ENCODE assay signal across 21 cellular contexts in genomic region chr10:58740620-58741369, GRCh38.
"Had no signal": no experiment of that assay in that cellular context is flagged by ENCODE, and none has a peak within 500 bp of the region (broad histone marks: within the 10 kb centered on the region; RNA-seq: fewer than 3 reads in every experiment).

No MANE protein-coding gene starts in this region.

- H3K27me3 ChIP-seq: body of pancreas, dorsolateral prefrontal cortex, heart left ventricle, neutrophil, transverse colon, vagina had no signal

- H3K36me3 ChIP-seq: heart left ventricle, lower lobe of right lung, neutrophil, transverse colon, vagina had no signal

- DNase-seq: activated B cell treated with CpG ODN at 0.5 μM for 24 hours; activated CD4-positive, alpha-beta memory T cell treated with anti-CD3 and anti-CD28 coated beads, Interleukin-2, amount 10 ng/mL, durations not matched to agents 7 days and 5 days; activated CD4-positive, alpha-beta T cell treated with anti-CD3 and anti-CD28 coated beads for 48 hours; activated CD8-positive, alpha-beta memory T cell treated with anti-CD3 and anti-CD28 coated beads, Interleukin-2, amount 10 ng/mL, durations not matched to agents 7 days and 5 days; activated naive CD4-positive, alpha-beta T cell; activated naive CD8-positive, alpha-beta T cell treated with anti-CD3 and anti-CD28 coated beads, Interleukin-2, amount 10 ng/mL, durations not matched to agents 7 days and 5 days; activated T-cell treated with anti-CD3 and anti-CD28 coated beads, Interleukin-2, amount 50 U/mL, for 1 hour; amygdala; body of pancreas; dorsolateral prefrontal cortex; heart left ventricle; kidney glomerular epithelial cell; lower lobe of right lung; natural killer cell; retina; stimulated activated CD4-positive, alpha-beta T cell treated with anti-CD3 and anti-CD28 coated beads, Interleukin-2, amount 100 ng/mL, for 24 hours; T-cell; transverse colon had no signal

- ATAC-seq: activated CD8-positive, alpha-beta memory T cell treated with anti-CD3 and anti-CD28 coated beads, Interleukin-2, amount 10 ng/mL, durations not matched to agents 7 days and 5 days; activated T-helper 17 cell treated with anti-CD3 and anti-CD28 coated beads, Interleukin-2, amount 50 U/mL, for 72 hours; body of pancreas; lower lobe of right lung; natural killer cell; T-cell had no signal

- H3K4me1 ChIP-seq: body of pancreas, lower lobe of right lung, transverse colon, vagina had no signal

- H3K9me3 ChIP-seq: body of pancreas, lower lobe of right lung, neutrophil, transverse colon, vagina had no signal

- H3K4me3 ChIP-seq: body of pancreas, dorsolateral prefrontal cortex, heart left ventricle, lower lobe of right lung, transverse colon, vagina had no signal

- H3K27ac ChIP-seq: body of pancreas, dorsolateral prefrontal cortex, heart left ventricle, lower lobe of right lung, neutrophil, transverse colon, vagina had no signal
